13 cellular contexts compared by ENCODE assay signal in genomic region chr1:160117709-160118183, GRCh38. TPM values are rescaled to one million over a fixed set of nuclear protein-coding genes. Genes with fewer than 3 reads are reported as not detected.
DNase-seq lines count a peak whose midpoint lies in the region; ATAC-seq and TF ChIP-seq lines count a peak whose summit lies in the region.
"Had no signal": no experiment of that assay in that cellular context is flagged by ENCODE, and none has a peak within 500 bp of the region (broad histone marks: within the 10 kb centered on the region; RNA-seq: fewer than 3 reads in every experiment).

No MANE protein-coding gene starts in this region.

- no peak for TF ChIP-seq EP300 in upper lobe of left lung (IDR thresholded peaks at IDR 0.05)

- peak overlapping the region; percentile 56 to 93 (median 70) for H3K4me3 Mint-ChIP-seq in nephron
- H3K4me3 Mint-ChIP-seq: activated naive CD8-positive, alpha-beta T cell; natural killer cell had no signal

- no peaks in the 10 kb centered on the region for H3K27me3 ChIP-seq in upper lobe of left lung

- H3K4me3 ChIP-seq in fibroblast of pulmonary artery (replicated peaks; ENCODE audit: low read depth, low read length) (no peak overlapping the region), upper lobe of left lung (peak overlapping the region in 1 of 4 donors; percentile 20)

- no peak overlapping the region for H3K27ac ChIP-seq in upper lobe of left lung

- peaks cover 65% of the 10 kb centered on the region for H3K4me1 Mint-ChIP-seq in nephron
- H3K4me1 Mint-ChIP-seq: natural killer cell had no signal

- H3K4me1 ChIP-seq in upper lobe of left lung: peaks cover 0 to 11% (median 3%) of the 10 kb centered on the region in 4 donors

- H3K27me3 Mint-ChIP-seq in nephron (ENCODE audit: low read depth): no peaks in the 10 kb centered on the region

- no peaks in the 10 kb centered on the region for H3K36me3 Mint-ChIP-seq in nephron (ENCODE audit: low read depth)
- H3K36me3 Mint-ChIP-seq: activated naive CD8-positive, alpha-beta T cell; natural killer cell had no signal

- DNase-seq in amniotic epithelial cell (ENCODE audit: low read depth): peak; percentile 22
- peak; percentile 13 for DNase-seq in fibroblast of pulmonary artery (ENCODE audit: low read depth)
- peak in 1 of 2 donors; percentile 37 for DNase-seq in upper lobe of left lung
- DNase-seq in T1000 (lab: John Stamatoyannopoulos, UW): no peak
- DNase-seq in NCI-H526 (lab: John Stamatoyannopoulos, UW): no peak
- no peak for DNase-seq in HT-29 (ENCODE audit: low spot score)
- DNase-seq in activated CD4-positive, alpha-beta T cell treated with anti-CD3 and anti-CD28 coated beads for 4 hours: no peak
- DNase-seq: activated CD4-positive, alpha-beta T cell treated with anti-CD3 and anti-CD28 coated beads for 48 hours; natural killer cell; NCI-H1048 had no signal

- peak; percentile 49 to 52 for ATAC-seq in upper lobe of left lung (ENCODE audit: low FRiP score in 2 of 2)
- ATAC-seq: natural killer cell had no signal

- H3K9me3 ChIP-seq in upper lobe of left lung: no peaks in the 10 kb centered on the region

- TF ChIP-seq CTCF in fibroblast of pulmonary artery (IDR thresholded peaks at IDR 0.05; ENCODE audit: low read length, missing control alignments): no peak
- TF ChIP-seq CTCF in nephron (IDR thresholded peaks at IDR 0.05; ENCODE audit: unreplicated experiment in 3 of 3): no peak
- no peak for TF ChIP-seq CTCF in upper lobe of left lung (IDR thresholded peaks at IDR 0.05)

- H3K36me3 ChIP-seq in upper lobe of left lung: no peaks in the 10 kb centered on the region

- 15 to 32% methylated on average over 4 to 8 of the region's 8 CpGs for WGBS in upper lobe of left lung, 2 donors

- H3K27ac Mint-ChIP-seq in nephron: peak overlapping the region; percentile 23 to 73 (median 60)
- H3K27ac Mint-ChIP-seq: activated naive CD8-positive, alpha-beta T cell; natural killer cell had no signal

- no peaks in the 10 kb centered on the region for H3K9me3 Mint-ChIP-seq in nephron
- H3K9me3 Mint-ChIP-seq: natural killer cell had no signal

- TF ChIP-seq POLR2A in upper lobe of left lung (IDR thresholded peaks at IDR 0.05): no peak

RNA-seq across cellular contexts. Expression of gene ATP1A2, which starts 2.2 kb away (rescaled TPM):
- 10 to 100 TPM in 2 of 6 donors, 1 to 10 TPM in 4; 2.2 to 36.7 (median 3.8) TPM for total RNA-seq in upper lobe of left lung
- total RNA-seq in HT-29 (2014; rRNA removed; shearing (Covaris generic)): not detected in 2 replicates
- total RNA-seq: natural killer cell had no signal

RNA-seq across cellular contexts. Expression of gene IGSF8, which starts 19.3 kb away (rescaled TPM):
- total RNA-seq in upper lobe of left lung: 10 to 100 TPM; 13.6 to 43.8 (median 36.9) TPM
- 21.9 and 24.7 TPM in 2 replicates for total RNA-seq in HT-29 (2014; rRNA removed; shearing (Covaris generic))

RNA-seq across cellular contexts. Expression of gene ATP1A4, which starts 33.7 kb away (rescaled TPM):
- under 1 TPM in 2 of 6 donors, not detected in 4; 0.52 to 0.61 TPM for total RNA-seq in upper lobe of left lung
- total RNA-seq in HT-29 (2014; rRNA removed; shearing (Covaris generic)): not detected in 2 replicates
- total RNA-seq: frontal cortex, natural killer cell had no signal

RNA-seq across cellular contexts. Expression of gene KCNJ9, which starts 36.4 kb away (rescaled TPM):
- not detected for total RNA-seq in upper lobe of left lung
- total RNA-seq in HT-29 (2014; rRNA removed; shearing (Covaris generic)): not detected in 2 replicates
- total RNA-seq: natural killer cell had no signal

RNA-seq across cellular contexts. Expression of gene KCNJ10, which starts 47.8 kb away (rescaled TPM):
- total RNA-seq in upper lobe of left lung: under 1 TPM in 1 of 6 donors, not detected in 5; 0.11 TPM
- total RNA-seq in HT-29 (2014; rRNA removed; shearing (Covaris generic)): not detected in 2 replicates
- total RNA-seq: natural killer cell had no signal

Comparison
In these comparisons a context has a peak if more than half of its experiments do, and no peak if none do; other contexts are left out.
1. DNase-seq: peak in amniotic epithelial cell (single experiment) and fibroblast of pulmonary artery (single experiment); none in T1000 (single experiment), NCI-H526 (0 of 2), HT-29 (single experiment) and activated CD4-positive, alpha-beta T cell treated with anti-CD3 and anti-CD28 coated beads for 4 hours (0 of 2).